Comparison of ENCODE assay signal across 19 cellular contexts in genomic region chr9:12935714-12936113, GRCh38.
A peak's percentile ranks its signal among the peaks of the same experiment; 100 is the strongest.
DNase-seq lines count a peak whose midpoint lies in the region; ATAC-seq, FAIRE-seq and TF ChIP-seq lines count a peak whose summit lies in the region.
"Had no signal": no experiment of that assay in that cellular context is flagged by ENCODE, and none has a peak within 500 bp of the region (broad histone marks: within the 10 kb centered on the region; RNA-seq: fewer than 3 reads in every experiment).

No MANE protein-coding gene starts in this region.

- no peak overlapping the region for H3K4me2 ChIP-seq in astrocyte (ENCODE audit: low read length)
- H3K4me2 ChIP-seq: SK-N-SH had no signal

- H2AFZ ChIP-seq in astrocyte (ENCODE audit: low read depth, low read length) = no peak overlapping the region

- no peak overlapping the region for H3K27ac ChIP-seq in astrocyte (ENCODE audit: low read depth, low read length)

- peaks cover 8% of the 10 kb centered on the region for H3K4me1 Mint-ChIP-seq in astrocyte (ENCODE audit: low read depth, unreplicated experiment)
- H3K4me1 Mint-ChIP-seq in activated CD8-positive, alpha-beta T cell treated with anti-CD3 and anti-CD28 coated beads, Interleukin-2, amount 10 ng/mL, durations not matched to agents 7 days and 5 days (ENCODE audit: low read depth) = no peaks in the 10 kb centered on the region
- H3K4me1 Mint-ChIP-seq in activated T-cell treated with anti-CD3 and anti-CD28 coated beads, Interleukin-2, amount 50 U/mL, for 24 hours (ENCODE audit: low read depth) = no peaks in the 10 kb centered on the region
- H3K4me1 Mint-ChIP-seq: activated naive CD8-positive, alpha-beta T cell treated with anti-CD3 and anti-CD28 coated beads, Interleukin-2, amount 10 ng/mL, durations not matched to agents 7 days and 5 days; stimulated activated effector memory CD8-positive, alpha-beta T cell treated with anti-CD3 and anti-CD28 coated beads, Interleukin-12 subunit alpha, Interleukin-12 subunit beta, amount 100 ng/mL, for 72 hours had no signal

- H3K9me3 ChIP-seq in astrocyte (ENCODE audit: insufficient read depth, low read depth, low read length) = no peaks in the 10 kb centered on the region
- H3K9me3 ChIP-seq: SK-N-SH, tibial nerve had no signal

- H3K4me3 ChIP-seq in astrocyte (ENCODE audit: insufficient read depth, low read depth, low read length) (no peak overlapping the region), fibroblast of pulmonary artery (replicated peaks; ENCODE audit: low read depth, low read length) (no peak overlapping the region)
- H3K4me3 ChIP-seq: tibial nerve had no signal

- H3K4me3 Mint-ChIP-seq in astrocyte (ENCODE audit: unreplicated experiment) = no peak overlapping the region
- no peak overlapping the region for H3K4me3 Mint-ChIP-seq in activated CD8-positive, alpha-beta T cell treated with anti-CD3 and anti-CD28 coated beads, Interleukin-2, amount 10 ng/mL, durations not matched to agents 7 days and 5 days
- H3K4me3 Mint-ChIP-seq in activated T-cell treated with anti-CD3 and anti-CD28 coated beads, Interleukin-2, amount 50 U/mL, for 24 hours = no peak overlapping the region
- H3K4me3 Mint-ChIP-seq: activated naive CD8-positive, alpha-beta T cell treated with anti-CD3 and anti-CD28 coated beads, Interleukin-2, amount 10 ng/mL, durations not matched to agents 7 days and 5 days; HFFc6; stimulated activated effector memory CD8-positive, alpha-beta T cell treated with anti-CD3 and anti-CD28 coated beads, Interleukin-12 subunit alpha, Interleukin-12 subunit beta, amount 100 ng/mL, for 72 hours had no signal

- no peak overlapping the region for H3K9ac ChIP-seq in astrocyte (ENCODE audit: low read length)
- H3K9ac ChIP-seq: SK-N-SH had no signal

- CTCF ChIA-PET in activated CD8-positive, alpha-beta T cell treated with anti-CD3 and anti-CD28 coated beads, Interleukin-2, amount 10 ng/mL, durations not matched to agents 7 days and 5 days (lab: Charles Lee) = no interaction called here

- no peaks in the 10 kb centered on the region for H3K9me3 Mint-ChIP-seq in astrocyte (ENCODE audit: unreplicated experiment)
- H3K9me3 Mint-ChIP-seq in activated CD8-positive, alpha-beta T cell treated with anti-CD3 and anti-CD28 coated beads, Interleukin-2, amount 10 ng/mL, durations not matched to agents 7 days and 5 days (ENCODE audit: insufficient read depth) = no peaks in the 10 kb centered on the region
- peaks cover 6% of the 10 kb centered on the region for H3K9me3 Mint-ChIP-seq in activated T-cell treated with anti-CD3 and anti-CD28 coated beads, Interleukin-2, amount 50 U/mL, for 24 hours
- H3K9me3 Mint-ChIP-seq: activated naive CD8-positive, alpha-beta T cell treated with anti-CD3 and anti-CD28 coated beads, Interleukin-2, amount 10 ng/mL, durations not matched to agents 7 days and 5 days; HFFc6 had no signal

- ATAC-seq in activated CD8-positive, alpha-beta T cell treated with anti-CD3 and anti-CD28 coated beads, Interleukin-2, amount 10 ng/mL, durations not matched to agents 7 days and 5 days = no peak
- ATAC-seq in HG02885 (IDR thresholded peaks at IDR 0.05; ENCODE audit: poor library complexity, unreplicated experiment) = no peak
- ATAC-seq: left colon; stimulated activated effector memory CD8-positive, alpha-beta T cell treated with anti-CD3 and anti-CD28 coated beads, Interleukin-12 subunit alpha, Interleukin-12 subunit beta, amount 100 ng/mL, for 72 hours had no signal

- no peak for TF ChIP-seq CTCF in astrocyte (IDR thresholded peaks at IDR 0.05; ENCODE audit: insufficient read depth, low read depth, low read length)
- no peak for TF ChIP-seq CTCF in fibroblast of pulmonary artery (IDR thresholded peaks at IDR 0.05; ENCODE audit: low read length, missing control alignments)

- H4K20me1 ChIP-seq in astrocyte (ENCODE audit: insufficient read depth, low read length) = no peaks in the 10 kb centered on the region

- no peaks in the 10 kb centered on the region for H3K79me2 ChIP-seq in astrocyte (ENCODE audit: insufficient read depth, low read length)

- POLR2A ChIA-PET in activated CD8-positive, alpha-beta T cell treated with anti-CD3 and anti-CD28 coated beads, Interleukin-2, amount 10 ng/mL, durations not matched to agents 7 days and 5 days (lab: Charles Lee) = no interaction called here

- DNase-seq in GM04503 (ENCODE audit: low read depth) (peak; percentile 35), astrocyte (ENCODE audit: low read depth) (peak; percentile 64), fibroblast of pulmonary artery (ENCODE audit: low read depth) (peak; percentile 97), pulmonary artery endothelial cell (ENCODE audit: low read depth, low spot score) (peak; percentile 53), UCSD-AML1 (lab: John Stamatoyannopoulos, UW; ENCODE audit: unreplicated experiment) (no peak)
- no peak for DNase-seq in activated CD8-positive, alpha-beta T cell treated with anti-CD3 and anti-CD28 coated beads, Interleukin-2, amount 10 ng/mL, durations not matched to agents 7 days and 5 days
- DNase-seq in activated T-cell treated with anti-CD3 and anti-CD28 coated beads, Interleukin-2, amount 50 U/mL, for 24 hours = no peak
- DNase-seq: activated naive CD8-positive, alpha-beta T cell treated with anti-CD3 and anti-CD28 coated beads, Interleukin-2, amount 10 ng/mL, durations not matched to agents 7 days and 5 days; activated T-cell treated with anti-CD3 and anti-CD28 coated beads, Interleukin-2, amount 50 U/mL, for 48 hours; C1 segment of cervical spinal cord; HFFc6; hypothalamus; left colon; NCI-H1048; NCI-H2107; SK-N-SH had no signal

- H3K36me3 Mint-ChIP-seq in astrocyte (ENCODE audit: low read depth, unreplicated experiment) = no peaks in the 10 kb centered on the region
- H3K36me3 Mint-ChIP-seq in activated CD8-positive, alpha-beta T cell treated with anti-CD3 and anti-CD28 coated beads, Interleukin-2, amount 10 ng/mL, durations not matched to agents 7 days and 5 days (ENCODE audit: low read depth) = no peaks in the 10 kb centered on the region
- no peaks in the 10 kb centered on the region for H3K36me3 Mint-ChIP-seq in activated T-cell treated with anti-CD3 and anti-CD28 coated beads, Interleukin-2, amount 50 U/mL, for 24 hours (ENCODE audit: low read depth)
- H3K36me3 Mint-ChIP-seq: activated naive CD8-positive, alpha-beta T cell treated with anti-CD3 and anti-CD28 coated beads, Interleukin-2, amount 10 ng/mL, durations not matched to agents 7 days and 5 days; stimulated activated effector memory CD8-positive, alpha-beta T cell treated with anti-CD3 and anti-CD28 coated beads, Interleukin-12 subunit alpha, Interleukin-12 subunit beta, amount 100 ng/mL, for 72 hours had no signal

- H3K36me3 ChIP-seq in astrocyte (ENCODE audit: insufficient read depth, low read length) = no peaks in the 10 kb centered on the region
- H3K36me3 ChIP-seq: tibial nerve had no signal

- FAIRE-seq in astrocyte (lab: Jason Lieb, UNC) = no peak

- no peak overlapping the region for H3K27ac Mint-ChIP-seq in astrocyte (ENCODE audit: unreplicated experiment)
- H3K27ac Mint-ChIP-seq in activated CD8-positive, alpha-beta T cell treated with anti-CD3 and anti-CD28 coated beads, Interleukin-2, amount 10 ng/mL, durations not matched to agents 7 days and 5 days = no peak overlapping the region
- H3K27ac Mint-ChIP-seq in activated T-cell treated with anti-CD3 and anti-CD28 coated beads, Interleukin-2, amount 50 U/mL, for 24 hours = no peak overlapping the region
- H3K27ac Mint-ChIP-seq: activated naive CD8-positive, alpha-beta T cell treated with anti-CD3 and anti-CD28 coated beads, Interleukin-2, amount 10 ng/mL, durations not matched to agents 7 days and 5 days; HFFc6; stimulated activated effector memory CD8-positive, alpha-beta T cell treated with anti-CD3 and anti-CD28 coated beads, Interleukin-12 subunit alpha, Interleukin-12 subunit beta, amount 100 ng/mL, for 72 hours had no signal

- no peaks in the 10 kb centered on the region for H3K4me1 ChIP-seq in astrocyte (ENCODE audit: insufficient read depth, low read length)

- no peaks in the 10 kb centered on the region for H3K27me3 ChIP-seq in astrocyte (ENCODE audit: insufficient read depth, low read length)
- H3K27me3 ChIP-seq: tibial nerve had no signal

- no peaks in the 10 kb centered on the region for H3K27me3 Mint-ChIP-seq in astrocyte (ENCODE audit: low read depth, unreplicated experiment)
- H3K27me3 Mint-ChIP-seq in activated CD8-positive, alpha-beta T cell treated with anti-CD3 and anti-CD28 coated beads, Interleukin-2, amount 10 ng/mL, durations not matched to agents 7 days and 5 days (ENCODE audit: low read depth) = no peaks in the 10 kb centered on the region
- no peaks in the 10 kb centered on the region for H3K27me3 Mint-ChIP-seq in activated T-cell treated with anti-CD3 and anti-CD28 coated beads, Interleukin-2, amount 50 U/mL, for 24 hours
- H3K27me3 Mint-ChIP-seq: activated naive CD8-positive, alpha-beta T cell treated with anti-CD3 and anti-CD28 coated beads, Interleukin-2, amount 10 ng/mL, durations not matched to agents 7 days and 5 days had no signal

Comparison
In these comparisons a context has a peak if more than half of its experiments do, and no peak if none do; other contexts are left out.
1. DNase-seq: peak in GM04503 (single experiment), astrocyte (single experiment), fibroblast of pulmonary artery (single experiment) and pulmonary artery endothelial cell (single experiment); none in activated CD8-positive, alpha-beta T cell treated with anti-CD3 and anti-CD28 coated beads, Interleukin-2, amount 10 ng/mL, durations not matched to agents 7 days and 5 days (single experiment), activated T-cell treated with anti-CD3 and anti-CD28 coated beads, Interleukin-2, amount 50 U/mL, for 24 hours (single experiment) and UCSD-AML1 (single experiment).